ENCODE assay signal across 7 cellular contexts in genomic region chr9:91681461-91682305, GRCh38.
DNase-seq lines count a peak whose midpoint lies in the region; ATAC-seq, FAIRE-seq and TF ChIP-seq lines count a peak whose summit lies in the region.

No MANE protein-coding gene starts in this region.

- peaks cover 0 to 2% of the 10 kb centered on the region in 2 donors for H3K27me3 ChIP-seq in small intestine (ENCODE audit: control insufficient read depth in 2 of 2, insufficient read depth in 2 of 2, low read length in 2 of 2)

- H3K4me3 ChIP-seq in astrocyte of the cerebellum (ENCODE audit: low read depth, low read length), result peak overlapping the region; percentile 27
- no peak overlapping the region for H3K4me3 ChIP-seq in small intestine (ENCODE audit: low read depth in 1 of 2, low read length in 2 of 2)

- H3K4me1 ChIP-seq in small intestine (ENCODE audit: control insufficient read depth in 2 of 2, insufficient read depth in 1 of 2, low read depth in 1 of 2, low read length in 1 of 2), result no peaks in the 10 kb centered on the region

- TF ChIP-seq POLR2A in GM12891 (IDR thresholded peaks at IDR 0.05; ENCODE audit: low read depth, low read length), result no peak

- no peak overlapping the region for H3K27ac ChIP-seq in small intestine (ENCODE audit: low read depth in 1 of 2, low read length in 1 of 2)

- DNase-seq in GM12891 (ENCODE audit: insufficient read length, low spot score) (peak; percentile 76), KG1 (lab: John Stamatoyannopoulos, UW) (peak; percentile 64), T-helper 2 cell (peak in 4 of 5 experiments; percentile 29 to 80 (median 57)), astrocyte of the cerebellum (ENCODE audit: low read depth) (peak; percentile 53), hypothalamus (lab: John Stamatoyannopoulos, UW) (peak in 49 of 51 donors; percentile 4 to 86 (median 55)), small intestine (peak; percentile 38)

- no peaks in the 10 kb centered on the region for H3K9me3 ChIP-seq in small intestine (ENCODE audit: control insufficient read depth, low read depth)

- TF ChIP-seq CTCF in astrocyte of the cerebellum (IDR thresholded peaks at IDR 0.05; ENCODE audit: low read depth, low read length, missing control alignments), result peak; percentile 99

- H3K36me3 ChIP-seq in small intestine (ENCODE audit: control insufficient read depth in 2 of 2, insufficient read depth in 2 of 2, low read length in 2 of 2), result no peaks in the 10 kb centered on the region

- 32 to 42% (median 40%) methylated on average over 43 of the region's 43 CpGs for WGBS in small intestine, 3 donors

- no peak for ATAC-seq in HG03432 (IDR thresholded peaks at IDR 0.05; ENCODE audit: unreplicated experiment)

- in situ Hi-C loops in astrocyte of the cerebellum (cut with HindIII; ENCODE audit: low sequenced_read_pairs), result no loop called here

- FAIRE-seq in GM12891 (lab: Jason Lieb, UNC) (peak; percentile 55), small intestine (lab: Jason Lieb, UNC) (no peak)

TF ChIP-seq in GM12891, 5 proteins besides CTCF, POLR2A, EP300 and RAD21:
- TF ChIP-seq POLR2AphosphoS5 (IDR thresholded peaks at IDR 0.05; ENCODE audit: low read depth, low read length), result no peak
- TF ChIP-seq SPI1 (IDR thresholded peaks at IDR 0.05; ENCODE audit: low read depth, low read length), result peak; percentile 14; the same call in 1 of the 2 replicates
- TF ChIP-seq TAF1 (IDR thresholded peaks at IDR 0.05; ENCODE audit: low read depth, low read length), result no peak
- TF ChIP-seq POU2F2 (IDR thresholded peaks at IDR 0.05; ENCODE audit: low read depth, low read length), result no peak
- no peak for TF ChIP-seq PAX5 (IDR thresholded peaks at IDR 0.05; ENCODE audit: insufficient read depth, low read length, severe bottlenecking)
